Comparison of ENCODE assay signal across 30 cellular contexts in the genomic region with DNA sequence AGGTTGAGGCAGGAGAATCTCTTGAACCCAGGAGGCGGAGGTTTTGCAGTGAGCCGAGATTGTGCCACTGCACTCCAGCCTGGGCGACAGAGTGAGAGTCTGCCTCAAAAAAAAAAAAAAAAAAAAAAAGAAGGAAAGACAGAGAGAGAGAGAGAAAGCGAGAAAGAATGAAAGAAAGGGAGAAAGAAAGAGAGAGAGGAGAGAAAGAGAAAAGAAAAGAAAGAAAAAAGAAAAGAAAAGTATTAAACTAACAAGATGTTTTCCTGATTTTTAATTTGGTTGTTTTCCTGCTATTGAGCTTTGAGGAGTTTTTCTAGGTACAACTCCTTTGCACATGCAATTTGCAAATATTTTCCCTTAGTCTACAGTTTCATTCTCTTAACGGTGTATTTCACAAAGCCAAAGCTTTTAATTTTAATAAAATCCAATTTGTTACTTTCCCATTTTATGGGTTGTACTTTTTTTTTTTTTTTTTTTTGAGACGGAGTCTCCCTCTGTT. TPM values are rescaled to one million over a fixed set of nuclear protein-coding genes. Genes with fewer than 3 reads are reported as not detected.
"Had no signal": no experiment of that assay in that cellular context is flagged by ENCODE, and none has a peak within 500 bp of the region (broad histone marks: within the 10 kb centered on the region; RNA-seq: fewer than 3 reads in every experiment).

No MANE protein-coding gene starts in this region.

- H3K4me1 Mint-ChIP-seq: endodermal cell, mesothelial cell of epicardium, naive B cell had no signal

- H3K27me3 ChIP-seq: colonic mucosa, esophagus squamous epithelium, gastrocnemius medialis, heart right ventricle, left lung had no signal

- H3K4me1 ChIP-seq: colonic mucosa, esophagus squamous epithelium, gastrocnemius medialis, heart right ventricle, left lung, lower lobe of right lung had no signal

- FAIRE-seq: endometrium, islet of Langerhans, keratinocyte had no signal

- H3K9me3 ChIP-seq: colonic mucosa, esophagus squamous epithelium, gastrocnemius medialis, left lung, lower lobe of right lung, mucosa of descending colon had no signal

- H3K4me3 ChIP-seq: colonic mucosa, esophagus squamous epithelium, gastrocnemius medialis, heart right ventricle, left lung, lower lobe of right lung, mucosa of descending colon had no signal

- H3K27ac Mint-ChIP-seq: dendritic cell treated with granulocyte-macrophage colony-stimulating factor and Interleukin-4, amounts not matched to agents 40 ng/mL and 50 ng/mL, for 4 days; effector memory CD8-positive, alpha-beta T cell; endodermal cell; mesothelial cell of epicardium; naive B cell had no signal

- H3K36me3 Mint-ChIP-seq: mesothelial cell of epicardium had no signal

- H3K36me3 ChIP-seq: colonic mucosa, esophagus squamous epithelium, gastrocnemius medialis, heart right ventricle, left lung, lower lobe of right lung had no signal

- H3K4me3 Mint-ChIP-seq: dendritic cell treated with granulocyte-macrophage colony-stimulating factor and Interleukin-4, amounts not matched to agents 40 ng/mL and 50 ng/mL, for 4 days; effector memory CD8-positive, alpha-beta T cell; endodermal cell; mesothelial cell of epicardium; naive B cell had no signal

- H3K9me3 Mint-ChIP-seq: effector memory CD8-positive, alpha-beta T cell had no signal

- DNase-seq: colonic mucosa; cortex of kidney; effector CD8-positive, alpha-beta T cell; effector memory CD8-positive, alpha-beta T cell; endodermal cell; erythroblast; esophagus squamous epithelium; foreskin fibroblast; foreskin melanocyte; gastrocnemius medialis; glutamatergic neuron; head of caudate nucleus; heart right ventricle; hippocampal formation; left cardiac atrium; left lung; left ventricle myocardium superior; lower lobe of right lung; mesenchymal stem cell; mucosa of descending colon; naive B cell had no signal

- ATAC-seq: effector memory CD8-positive, alpha-beta T cell; esophagus mucosa; gastrocnemius medialis; heart right ventricle; left cardiac atrium; left lung; left ventricle myocardium superior; lower lobe of right lung; mucosa of descending colon had no signal

- H3K27ac ChIP-seq: colonic mucosa, epithelial cell of prostate, esophagus squamous epithelium, gastrocnemius medialis, heart right ventricle, left lung, lower lobe of right lung had no signal

RNA-seq across cellular contexts. Expression of a gene that starts 10.8 kb away (rescaled TPM):
- total RNA-seq: dermis microvascular lymphatic vessel endothelial cell, lung microvascular endothelial cell had no signal
